ENCODE assay signal across 13 cellular contexts in genomic region chrX:119763175-119763574, GRCh38. TPM values are rescaled to one million over a fixed set of nuclear protein-coding genes. Genes with fewer than 3 reads are reported as not detected.
DNase-seq lines count a peak whose midpoint lies in the region; ATAC-seq and TF ChIP-seq lines count a peak whose summit lies in the region.
"Had no signal": no experiment of that assay in that cellular context is flagged by ENCODE, and none has a peak within 500 bp of the region (broad histone marks: within the 10 kb centered on the region; RNA-seq: fewer than 3 reads in every experiment).

No MANE protein-coding gene starts in this region.

- peak overlapping the region; percentile 28; the same call in 1 of the 2 replicates for H3K4me2 ChIP-seq in OCI-LY3 (ENCODE audit: low read length)

- H3K4me1 ChIP-seq in OCI-LY3 (ENCODE audit: low read length) = peaks cover 56% of the 10 kb centered on the region
- H3K4me1 ChIP-seq in suprapubic skin = peaks cover 5% of the 10 kb centered on the region
- H3K4me1 ChIP-seq: adrenal gland, thyroid gland had no signal

- H3K9ac ChIP-seq in OCI-LY3 (ENCODE audit: low read length) = no peak overlapping the region

- H3K27me3 ChIP-seq in OCI-LY3 (ENCODE audit: low read depth, low read length) (no peaks in the 10 kb centered on the region), suprapubic skin (no peaks in the 10 kb centered on the region)
- H3K27me3 ChIP-seq: thyroid gland had no signal

- no peak for TF ChIP-seq POLR2A in suprapubic skin (IDR thresholded peaks at IDR 0.05)

- TF ChIP-seq EP300 in suprapubic skin (IDR thresholded peaks at IDR 0.05) = no peak

- H3K9me3 ChIP-seq in OCI-LY3 (ENCODE audit: insufficient read depth, low read length) (no peaks in the 10 kb centered on the region), suprapubic skin (no peaks in the 10 kb centered on the region)
- H3K9me3 ChIP-seq: adrenal gland, thyroid gland had no signal

- peak; percentile 42 for DNase-seq in GM04504 (ENCODE audit: low read depth)
- DNase-seq in fibroblast of gingiva (ENCODE audit: low read depth) = peak; percentile 82
- peak; percentile 47 for DNase-seq in skeletal muscle cell (ENCODE audit: low read depth)
- DNase-seq in suprapubic skin (ENCODE audit: low spot score in 2 of 2) = no peak
- no peak for DNase-seq in Kasumi-1 (lab: John Stamatoyannopoulos, UW)
- no peak for DNase-seq in DMS153 treated with DMSO at 0.1 percent for 48 hours (lab: John Stamatoyannopoulos, UW; ENCODE audit: unreplicated experiment)
- DNase-seq: activated CD4-positive, alpha-beta T cell treated with anti-CD3 and anti-CD28 coated beads for 4 hours; adrenal gland; NCI-H1694 treated with DMSO at 0.1 percent for 48 hours; stimulated activated CD4-positive, alpha-beta T cell treated with anti-CD3 and anti-CD28 coated beads, Interleukin-4, amount 100 ng/mL, for 4 hours had no signal

- H3K36me3 ChIP-seq in OCI-LY3 (replicated peaks; ENCODE audit: low read depth, low read length) (no peaks in the 10 kb centered on the region), suprapubic skin (no peaks in the 10 kb centered on the region)
- H3K36me3 ChIP-seq: adrenal gland, thyroid gland had no signal

- no peak for ATAC-seq in HG03159 (IDR thresholded peaks at IDR 0.05; ENCODE audit: unreplicated experiment)

- H3K27ac ChIP-seq in OCI-LY3 (ENCODE audit: low read length) (0 out of 2 replicates have a peak overlapping the region, but pooled peaks have one; percentile 12), suprapubic skin (no peak overlapping the region)
- H3K27ac ChIP-seq: adrenal gland, thyroid gland had no signal

- H3K4me3 ChIP-seq in OCI-LY3 (ENCODE audit: low read length) (no peak overlapping the region), skeletal muscle cell (ENCODE audit: low read depth, low read length) (no peak overlapping the region), suprapubic skin (no peak overlapping the region)
- H3K4me3 ChIP-seq: adrenal gland, thyroid gland had no signal

- TF ChIP-seq CTCF in OCI-LY3 (IDR thresholded peaks at IDR 0.05; ENCODE audit: low read depth, low read length) = no peak
- TF ChIP-seq CTCF in suprapubic skin (IDR thresholded peaks at IDR 0.05) = no peak

- H2AFZ ChIP-seq in OCI-LY3 (ENCODE audit: low read depth, low read length) = no peak overlapping the region

- no peaks in the 10 kb centered on the region for H3K79me2 ChIP-seq in OCI-LY3 (ENCODE audit: low read length)

- WGBS in suprapubic skin = 50% methylated on average over 7 of the region's 7 CpGs

- no peaks in the 10 kb centered on the region for H4K20me1 ChIP-seq in OCI-LY3 (ENCODE audit: insufficient read depth, low read length)

RNA-seq across cellular contexts. Expression of gene SOWAHD, which starts 4.8 kb away (rescaled TPM):
- under 1 TPM in 1 of 4 donors, not detected in 3; 0.64 TPM for total RNA-seq in suprapubic skin
- total RNA-seq: thyroid gland had no signal

RNA-seq across cellular contexts. Expression of gene RPL39, which starts 28.3 kb away (rescaled TPM):
- 1,000 to 10,000 TPM; 1,738 to 4,612 (median 3,853) TPM for total RNA-seq in suprapubic skin

Comparison
In these comparisons a context has a peak if more than half of its experiments do, and no peak if none do; other contexts are left out.
1. DNase-seq: peak in GM04504 (single experiment), fibroblast of gingiva (single experiment) and skeletal muscle cell (single experiment); none in suprapubic skin (0 of 2), Kasumi-1 (0 of 2) and DMS153 treated with DMSO at 0.1 percent for 48 hours (single experiment).